In genomic region chr6:36997811-36998722, GRCh38 we compare ENCODE assay signal across 1 cellular context.
TF ChIP-seq lines count a peak whose summit lies in the region.

No MANE protein-coding gene starts in this region.

TF ChIP-seq in SK-N-SH treated with all-trans-retinoic acid at 6 μM for 48 hours, 23 proteins besides CTCF, POLR2A, EP300 and RAD21 (continued from another document):
- TF ChIP-seq TSHZ2 (CRISPR knock-in tag; IDR thresholded peaks at IDR 0.05) (no peak), BACH2 (CRISPR knock-in tag; IDR thresholded peaks at IDR 0.05; ENCODE audit: borderline replicate concordance) (no peak), GLIS3 (CRISPR knock-in tag; IDR thresholded peaks at IDR 0.05) (no peak)
TF ChIP-seq in SK-N-SH treated with all-trans-retinoic acid at 6 μM for 48 hours: peak in this region for 0.
